8 cellular contexts compared by ENCODE assay signal in genomic region chr21:15066231-15066577, GRCh38. TPM values are rescaled to one million over a fixed set of nuclear protein-coding genes. Genes with fewer than 3 reads are reported as not detected.
A peak's percentile ranks its signal among the peaks of the same experiment; 100 is the strongest.
DNase-seq lines count a peak whose midpoint lies in the region; ATAC-seq and TF ChIP-seq lines count a peak whose summit lies in the region.

No MANE protein-coding gene starts in this region.

- H3K4me1 ChIP-seq in CD4-positive, CD25-positive, alpha-beta regulatory T cell (ENCODE audit: control insufficient read depth, insufficient read depth, low read length, poor library complexity, severe bottlenecking): peaks cover 27% of the 10 kb centered on the region
- no peaks in the 10 kb centered on the region for H3K4me1 ChIP-seq in NT2/D1 (ENCODE audit: insufficient read depth, insufficient read length)
- H3K4me1 ChIP-seq in effector memory CD4-positive, alpha-beta T cell (ENCODE audit: control insufficient read depth, insufficient read depth, low read length, poor library complexity, severe bottlenecking): peaks cover 8% of the 10 kb centered on the region

- H3K4me3 ChIP-seq in CD4-positive, CD25-positive, alpha-beta regulatory T cell (ENCODE audit: low read depth, low read length): peak overlapping the region; percentile 93
- H3K4me3 ChIP-seq in NT2/D1 (ENCODE audit: insufficient read length, low read depth) (peak overlapping the region; percentile 59), neural cell (ENCODE audit: low read length) (peak overlapping the region; percentile 80)
- H3K4me3 ChIP-seq in effector memory CD4-positive, alpha-beta T cell (ENCODE audit: insufficient read depth, low read depth, low read length, poor library complexity, severe bottlenecking): peak overlapping the region; percentile 63

- H3K27me3 Mint-ChIP-seq in CD4-positive, CD25-positive, alpha-beta regulatory T cell: peaks cover 55% of the 10 kb centered on the region

- peaks cover 32% of the 10 kb centered on the region for H3K79me2 ChIP-seq in neural cell (replicated peaks; ENCODE audit: insufficient read depth, low read length)

- no peaks in the 10 kb centered on the region for H3K36me3 ChIP-seq in CD4-positive, CD25-positive, alpha-beta regulatory T cell (ENCODE audit: control insufficient read depth, insufficient read depth, low read length)
- H3K36me3 ChIP-seq in NT2/D1 (ENCODE audit: insufficient read depth, insufficient read length, low read length): no peaks in the 10 kb centered on the region
- H3K36me3 ChIP-seq in effector memory CD4-positive, alpha-beta T cell (ENCODE audit: control insufficient read depth, insufficient read depth, low read length): no peaks in the 10 kb centered on the region
- H3K36me3 ChIP-seq in neural cell (ENCODE audit: insufficient read depth, low read length): no peaks in the 10 kb centered on the region

- H3F3A ChIP-seq in neural cell (ENCODE audit: insufficient read depth, low read length, poor library complexity, severe bottlenecking): peaks cover 4% of the 10 kb centered on the region

- peak overlapping the region; percentile 97 to 98 (median 97) for H3K27ac Mint-ChIP-seq in CD4-positive, CD25-positive, alpha-beta regulatory T cell

- peaks cover 0 to 4% (median 0%) of the 10 kb centered on the region in 7 donors for H3K9me3 Mint-ChIP-seq in CD4-positive, CD25-positive, alpha-beta regulatory T cell

- DNase-seq in CD4-positive, CD25-positive, alpha-beta regulatory T cell: no peak
- DNase-seq in NT2/D1 (ENCODE audit: low read depth, low spot score) (no peak), OCI-M2 (lab: John Stamatoyannopoulos, UW; ENCODE audit: unreplicated experiment) (no peak), DMS153 (lab: John Stamatoyannopoulos, UW) (no peak), COR-L47 (lab: John Stamatoyannopoulos, UW) (no peak)
- DNase-seq in effector memory CD4-positive, alpha-beta T cell: no peak
- no peak for DNase-seq in stimulated activated CD4-positive, alpha-beta T cell treated with anti-CD3 and anti-CD28 coated beads, Interleukin-15, amount 100 ng/mL, for 24 hours

- H3K9ac ChIP-seq in NT2/D1 (ENCODE audit: insufficient read length, low read depth) (peak overlapping the region; percentile 88), neural cell (ENCODE audit: low read length) (peak overlapping the region; percentile 84)

- peak overlapping the region; percentile 92 to 98 (median 96) for H3K4me3 Mint-ChIP-seq in CD4-positive, CD25-positive, alpha-beta regulatory T cell

- TF ChIP-seq RAD21 in neural cell (conservative IDR thresholded peaks at IDR 0.05): no peak

- no peaks in the 10 kb centered on the region for H4K20me1 ChIP-seq in neural cell (ENCODE audit: insufficient read depth)

- no peaks in the 10 kb centered on the region for H3K36me3 Mint-ChIP-seq in CD4-positive, CD25-positive, alpha-beta regulatory T cell

- peak overlapping the region; percentile 76 for H3K27ac ChIP-seq in CD4-positive, CD25-positive, alpha-beta regulatory T cell (ENCODE audit: insufficient read depth, low read length, poor library complexity, severe bottlenecking)
- peak overlapping the region; percentile 67 for H3K27ac ChIP-seq in effector memory CD4-positive, alpha-beta T cell (ENCODE audit: insufficient read depth, low read length, poor library complexity, severe bottlenecking)
- H3K27ac ChIP-seq in neural cell (ENCODE audit: low read length): peak overlapping the region; percentile 81

- no peak for ATAC-seq in CD4-positive, CD25-positive, alpha-beta regulatory T cell (ENCODE audit: low read depth in 2 of 2)

- H3K27me3 ChIP-seq in CD4-positive, CD25-positive, alpha-beta regulatory T cell (ENCODE audit: control insufficient read depth, insufficient read depth, low read length): peaks cover 30% of the 10 kb centered on the region
- peaks cover 9% of the 10 kb centered on the region for H3K27me3 ChIP-seq in NT2/D1 (ENCODE audit: insufficient read depth, insufficient read length)
- peaks cover 8% of the 10 kb centered on the region for H3K27me3 ChIP-seq in effector memory CD4-positive, alpha-beta T cell (replicated peaks; ENCODE audit: control insufficient read depth, insufficient read depth, low read length, poor library complexity, severe bottlenecking)
- no peaks in the 10 kb centered on the region for H3K27me3 ChIP-seq in neural cell (ENCODE audit: insufficient read depth, low read depth, low read length)

- TF ChIP-seq EP300 in neural cell (conservative IDR thresholded peaks at IDR 0.05; ENCODE audit: poor library complexity, severe bottlenecking): no peak

- no peaks in the 10 kb centered on the region for H3K9me3 ChIP-seq in CD4-positive, CD25-positive, alpha-beta regulatory T cell (ENCODE audit: control insufficient read depth in 2 of 2, low read length in 2 of 2)
- no peaks in the 10 kb centered on the region for H3K9me3 ChIP-seq in NT2/D1 (ENCODE audit: insufficient read depth, low read length)
- no peaks in the 10 kb centered on the region for H3K9me3 ChIP-seq in effector memory CD4-positive, alpha-beta T cell (ENCODE audit: control insufficient read depth, low read length)
- no peaks in the 10 kb centered on the region for H3K9me3 ChIP-seq in neural cell (ENCODE audit: low read length)

- H2AFZ ChIP-seq in neural cell (ENCODE audit: low read depth, low read length): peak overlapping the region; percentile 7

- TF ChIP-seq CTCF in neural cell (IDR thresholded peaks at IDR 0.05; ENCODE audit: poor library complexity, severe bottlenecking): no peak

- H3K9me2 ChIP-seq in neural cell (ENCODE audit: insufficient read depth, low read length): no peaks in the 10 kb centered on the region

- peak overlapping the region; percentile 76 for H3K4me2 ChIP-seq in neural cell (ENCODE audit: low read length)

- H3K4me1 Mint-ChIP-seq in CD4-positive, CD25-positive, alpha-beta regulatory T cell: peaks cover 7 to 34% (median 25%) of the 10 kb centered on the region in 4 donors

TF ChIP-seq in neural cell, 6 proteins besides CTCF, POLR2A, EP300 and RAD21:
- no peak for TF ChIP-seq MXI1 (conservative IDR thresholded peaks at IDR 0.05; ENCODE audit: poor library complexity, severe bottlenecking)
- TF ChIP-seq EZH2 (IDR thresholded peaks at IDR 0.05; ENCODE audit: borderline replicate concordance, insufficient read depth, low read length, poor library complexity, severe bottlenecking): no peak
- TF ChIP-seq TAF1 (IDR thresholded peaks at IDR 0.05; ENCODE audit: low read depth): no peak
- no peak for TF ChIP-seq REST (IDR thresholded peaks at IDR 0.05; ENCODE audit: borderline replicate concordance)
- TF ChIP-seq SMC3 (conservative IDR thresholded peaks at IDR 0.05; ENCODE audit: poor library complexity): no peak

RNA-seq across cellular contexts. Expression of gene NRIP1, which starts 1.4 kb away (rescaled TPM):
- total RNA-seq in CD4-positive, CD25-positive, alpha-beta regulatory T cell: 14.6 TPM
- polyA plus RNA-seq in CD4-positive, CD25-positive, alpha-beta regulatory T cell: 10 to 100 TPM; 11.6 to 20.3 (median 12.6) TPM
- 48.2 and 48.4 TPM in 2 replicates for polyA plus RNA-seq in neural cell
- polyA minus RNA-seq in neural cell: 235 and 284 TPM in 2 replicates
